Comparison of ENCODE assay signal across 12 cellular contexts in genomic region chr4:158870282-158871049, GRCh38.
DNase-seq lines count a peak whose midpoint lies in the region; ATAC-seq lines count a peak whose summit lies in the region.
"Had no signal": no experiment of that assay in that cellular context is flagged by ENCODE, and none has a peak within 500 bp of the region (broad histone marks: within the 10 kb centered on the region; RNA-seq: fewer than 3 reads in every experiment).

No MANE protein-coding gene starts in this region.

- no peak overlapping the region for H3K4me3 ChIP-seq in neuronal stem cell (ENCODE audit: low read length in 2 of 2)

- peaks cover 11% of the 10 kb centered on the region for H3K36me3 Mint-ChIP-seq in effector memory CD8-positive, alpha-beta T cell (ENCODE audit: insufficient read depth)

- H3K23ac ChIP-seq in neuronal stem cell (ENCODE audit: low read depth, low read length, poor library complexity): no peak overlapping the region

- no peak overlapping the region for H2BK120ac ChIP-seq in neuronal stem cell (ENCODE audit: low read depth, low read length)

- H3K4me3 Mint-ChIP-seq in effector memory CD8-positive, alpha-beta T cell: no peak overlapping the region
- H3K4me3 Mint-ChIP-seq: activated naive CD8-positive, alpha-beta T cell treated with anti-CD3 and anti-CD28 coated beads, Interleukin-2, amount 50 U/mL, for 24 hours had no signal

- H2BK5ac ChIP-seq in neuronal stem cell (ENCODE audit: low read length): no peak overlapping the region

- H3K4me1 ChIP-seq in neuronal stem cell (ENCODE audit: control insufficient read depth in 2 of 2, insufficient read depth in 1 of 2, low read depth in 1 of 2, low read length in 2 of 2): peaks cover 12 to 25% of the 10 kb centered on the region in 2 donors

- H3K18ac ChIP-seq in neuronal stem cell (ENCODE audit: low read length): peak overlapping the region; percentile 69

- peak overlapping the region; percentile 55 for H2AFZ ChIP-seq in neuronal stem cell (ENCODE audit: low read length)

- no peaks in the 10 kb centered on the region for H3K9me3 Mint-ChIP-seq in effector memory CD8-positive, alpha-beta T cell
- H3K9me3 Mint-ChIP-seq: activated naive CD8-positive, alpha-beta T cell treated with anti-CD3 and anti-CD28 coated beads, Interleukin-2, amount 50 U/mL, for 24 hours had no signal

- H3K27ac Mint-ChIP-seq in effector memory CD8-positive, alpha-beta T cell: peak overlapping the region in 1 of 2 donors; percentile 87
- H3K27ac Mint-ChIP-seq: activated naive CD8-positive, alpha-beta T cell treated with anti-CD3 and anti-CD28 coated beads, Interleukin-2, amount 50 U/mL, for 24 hours had no signal

- peaks cover 11 to 22% of the 10 kb centered on the region in 2 donors for H3K4me1 Mint-ChIP-seq in effector memory CD8-positive, alpha-beta T cell (ENCODE audit: low read depth in 2 of 2)

- peak overlapping the region; percentile 27 for H2BK15ac ChIP-seq in neuronal stem cell (ENCODE audit: low read length)

- no peak overlapping the region for H3K4ac ChIP-seq in neuronal stem cell (ENCODE audit: low read length)

- H3K4me2 ChIP-seq in neuronal stem cell (ENCODE audit: insufficient read depth, low read length, poor library complexity, severe bottlenecking): no peak overlapping the region

- H3K27me3 Mint-ChIP-seq in effector memory CD8-positive, alpha-beta T cell: no peaks in the 10 kb centered on the region
- H3K27me3 Mint-ChIP-seq: activated naive CD8-positive, alpha-beta T cell treated with anti-CD3 and anti-CD28 coated beads, Interleukin-2, amount 50 U/mL, for 24 hours had no signal

- no peaks in the 10 kb centered on the region for H3K27me3 ChIP-seq in neuronal stem cell (ENCODE audit: control insufficient read depth in 3 of 3, insufficient read depth in 3 of 3, low read depth in 1 of 3, low read length in 3 of 3)

- no peak overlapping the region for H4K91ac ChIP-seq in neuronal stem cell (ENCODE audit: low read depth, low read length, poor library complexity)

- DNase-seq in ELF-1 (ENCODE audit: low read depth, low spot score) (peak; percentile 7), NCI-H2029 (lab: John Stamatoyannopoulos, UW) (peak; percentile 65), neuronal stem cell (ENCODE audit: low spot score) (peak; percentile 29), NCI-H1436 (lab: John Stamatoyannopoulos, UW) (no peak), SW 1271 (lab: John Stamatoyannopoulos, UW) (no peak), nucleus accumbens (lab: John Stamatoyannopoulos, UW) (no peak)
- DNase-seq in effector memory CD8-positive, alpha-beta T cell: no peak
- DNase-seq: activated naive CD8-positive, alpha-beta T cell treated with anti-CD3 and anti-CD28 coated beads, Interleukin-2, amount 50 U/mL, for 24 hours; dermis blood vessel endothelial cell; NCI-H526; SHP77 treated with DMSO at 0.1 percent for 48 hours had no signal

- no CpG with 5 or more reads among the region's 11 CpGs for WGBS in neuronal stem cell (ENCODE audit: extremely low coverage in 2 of 2, insufficient read length in 2 of 2, insufficient replicate concordance in 1 of 2), 2 donors

- peak overlapping the region; percentile 50 for H2AK5ac ChIP-seq in neuronal stem cell (ENCODE audit: low read depth, low read length)

- H3K9me3 ChIP-seq in neuronal stem cell (replicated peaks in 1 of 2; ENCODE audit: control insufficient read depth in 2 of 2, insufficient read depth in 1 of 2, low read depth in 1 of 2, low read length in 2 of 2): no peaks in the 10 kb centered on the region

- ATAC-seq in effector memory CD8-positive, alpha-beta T cell (replicated peaks): peak; percentile 55
- ATAC-seq in HG02852 (IDR thresholded peaks at IDR 0.05; ENCODE audit: unreplicated experiment): no peak
- ATAC-seq: activated naive CD8-positive, alpha-beta T cell treated with anti-CD3 and anti-CD28 coated beads, Interleukin-2, amount 50 U/mL, for 24 hours had no signal

- peak overlapping the region; percentile 41 for H2BK12ac ChIP-seq in neuronal stem cell (ENCODE audit: low read length)

- peak overlapping the region; percentile 56 for H4K8ac ChIP-seq in neuronal stem cell (ENCODE audit: low read depth, low read length)

- H3K9ac ChIP-seq in neuronal stem cell (ENCODE audit: low read depth, low read length, poor library complexity): no peak overlapping the region

- H3K79me1 ChIP-seq in neuronal stem cell (ENCODE audit: low read depth, low read length): no peaks in the 10 kb centered on the region

- no peak overlapping the region for H3K27ac ChIP-seq in neuronal stem cell (replicated peaks; ENCODE audit: low read length)

- H3K36me3 ChIP-seq in neuronal stem cell (replicated peaks in 1 of 2; ENCODE audit: control insufficient read depth in 2 of 2, insufficient read depth in 2 of 2, low read length in 2 of 2): peaks cover 3 to 43% of the 10 kb centered on the region in 2 donors

- H3K14ac ChIP-seq in neuronal stem cell (ENCODE audit: low read length): no peak overlapping the region

Comparison
In these comparisons a context has a peak if more than half of its experiments do, and no peak if none do; other contexts are left out.
1. DNase-seq: peak in ELF-1 (single experiment), NCI-H2029 (single experiment) and neuronal stem cell (single experiment); none in effector memory CD8-positive, alpha-beta T cell (0 of 3), NCI-H1436 (single experiment), SW 1271 (0 of 2) and nucleus accumbens (0 of 56).